In the genomic region with DNA sequence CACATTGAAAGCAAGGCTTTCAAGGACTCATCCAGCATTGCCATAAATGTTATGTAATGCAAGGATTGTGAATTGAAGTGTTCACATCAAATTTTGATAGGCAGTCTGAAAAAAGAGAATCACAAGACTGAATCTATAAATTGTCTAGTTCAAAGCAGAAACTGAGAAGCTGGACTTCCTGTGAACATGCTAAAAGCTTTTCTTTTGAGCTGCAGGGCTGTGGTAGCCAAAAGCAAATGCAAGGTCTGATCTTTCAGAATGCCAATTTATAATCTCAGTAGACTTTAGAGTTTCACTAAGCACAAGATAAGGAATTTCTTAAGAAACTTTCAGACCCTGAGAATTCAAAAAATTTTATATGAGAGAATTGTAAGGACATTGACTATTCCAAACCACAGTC, we compare ENCODE assay signal across 24 cellular contexts.
"Had no signal": no experiment of that assay in that cellular context is flagged by ENCODE, and none has a peak within 500 bp of the region (broad histone marks: within the 10 kb centered on the region; RNA-seq: fewer than 3 reads in every experiment).

No MANE protein-coding gene starts in this region.

- DNase-seq: activated CD4-positive, alpha-beta T cell treated with anti-CD3 and anti-CD28 coated beads, Interleukin-2, amount 10 ng/mL, durations not matched to agents 24 days and 14 days; activated CD4-positive, alpha-beta T cell treated with anti-CD3 and anti-CD28 coated beads, Interleukin-2, amount 50 U/mL, for 4 hours; activated CD8-positive, alpha-beta T cell treated with anti-CD3 and anti-CD28 coated beads for 36 hours; activated gamma-delta T cell; activated naive CD4-positive, alpha-beta T cell treated with Interleukin-2 at 50 U/mL for 16 hours; activated T-cell treated with anti-CD3 and anti-CD28 coated beads, Interleukin-2, amount 50 U/mL, for 1 hour; adrenal gland; anterior cingulate cortex; brain microvascular endothelial cell; central memory CD4-positive, alpha-beta T cell; NCI-H1105; NCI-H1417 treated with DMSO at 0.1 percent for 48 hours; NCI-H1930; NCI-H2081 treated with DMSO at 0.1 percent for 48 hours; NCI-H2171; NCI-H510A; NCI-H526; NCI-H748 treated with DMSO at 0.1 percent for 48 hours; Right ventricle myocardium superior had no signal

- H3K4me3 Mint-ChIP-seq: activated CD4-positive, alpha-beta T cell treated with anti-CD3 and anti-CD28 coated beads, Interleukin-2, amount 10 ng/mL, durations not matched to agents 24 days and 14 days; activated CD8-positive, alpha-beta T cell treated with anti-CD3 and anti-CD28 coated beads for 36 hours; T-helper 1 cell treated with Interleukin-12 subunit alpha and Interleukin-12 subunit beta and Interleukin-4 antibody, amounts not matched to agents 30 μg/mL and 1 μg/mL, for 36 hours; T-helper 2 cell treated with Interferon-gamma antibody and Interleukin-4, amounts not matched to agents 5 μg/mL and 100 μg/mL, for 36 hours had no signal

- ATAC-seq: activated CD8-positive, alpha-beta T cell treated with anti-CD3 and anti-CD28 coated beads for 36 hours; activated naive CD4-positive, alpha-beta T cell treated with anti-CD3 and anti-CD28 coated beads, Interleukin-2, amount 50 U/mL, for 72 hours; K562 had no signal

- H3K36me3 ChIP-seq: adrenal gland, brain microvascular endothelial cell had no signal

- H3K27me3 Mint-ChIP-seq: activated CD4-positive, alpha-beta T cell treated with anti-CD3 and anti-CD28 coated beads, Interleukin-2, amount 10 ng/mL, durations not matched to agents 24 days and 14 days; activated CD8-positive, alpha-beta T cell treated with anti-CD3 and anti-CD28 coated beads for 36 hours had no signal

- H3K27ac Mint-ChIP-seq: activated CD4-positive, alpha-beta T cell treated with anti-CD3 and anti-CD28 coated beads, Interleukin-2, amount 10 ng/mL, durations not matched to agents 24 days and 14 days; activated CD8-positive, alpha-beta T cell treated with anti-CD3 and anti-CD28 coated beads for 36 hours; activated naive CD4-positive, alpha-beta T cell treated with anti-CD3 and anti-CD28 coated beads, Interleukin-2, amount 50 U/mL, for 72 hours; activated T-helper 2 cell treated with anti-CD3 and anti-CD28 coated beads, Interferon-gamma antibody, Interleukin-2, Interleukin-4, amounts not matched to agents 10 μg/mL and 5 μg/mL and 100 μg/mL, durations not matched to agents 14 hours and 24 hours and 36 hours; T-helper 1 cell treated with Interleukin-12 subunit alpha and Interleukin-12 subunit beta and Interleukin-4 antibody, amounts not matched to agents 30 μg/mL and 1 μg/mL, for 36 hours; T-helper 2 cell treated with Interferon-gamma antibody and Interleukin-4, amounts not matched to agents 5 μg/mL and 100 μg/mL, for 36 hours had no signal

- H3K27ac ChIP-seq: adrenal gland, brain microvascular endothelial cell had no signal

- H3K36me3 Mint-ChIP-seq: activated naive CD4-positive, alpha-beta T cell treated with anti-CD3 and anti-CD28 coated beads, Interleukin-2, amount 50 U/mL, for 72 hours had no signal

- H3K27me3 ChIP-seq: adrenal gland, brain microvascular endothelial cell had no signal

- H3K9me3 Mint-ChIP-seq: activated CD4-positive, alpha-beta T cell treated with anti-CD3 and anti-CD28 coated beads, Interleukin-2, amount 10 ng/mL, durations not matched to agents 24 days and 14 days had no signal

- H3K4me3 ChIP-seq: adrenal gland, K562 had no signal

- H3K4me1 ChIP-seq: adrenal gland had no signal

- H3K4me1 Mint-ChIP-seq: activated CD4-positive, alpha-beta T cell treated with anti-CD3 and anti-CD28 coated beads, Interleukin-2, amount 10 ng/mL, durations not matched to agents 24 days and 14 days had no signal
